In genomic region chr2:168566974-168567650, GRCh38 we compare ENCODE assay signal across 21 cellular contexts.
DNase-seq lines count a peak whose midpoint lies in the region; ATAC-seq and TF ChIP-seq lines count a peak whose summit lies in the region.
"Had no signal": no experiment of that assay in that cellular context is flagged by ENCODE, and none has a peak within 500 bp of the region (broad histone marks: within the 10 kb centered on the region; RNA-seq: fewer than 3 reads in every experiment).

No MANE protein-coding gene starts in this region.

- DNase-seq in OCI-M1 (lab: John Stamatoyannopoulos, UW), result peak; percentile 7
- no peak for DNase-seq in NCI-H2081 treated with DMSO at 0.1 percent for 48 hours (lab: John Stamatoyannopoulos, UW)
- DNase-seq in DMS153 (lab: John Stamatoyannopoulos, UW), result no peak
- DNase-seq in endothelial cell (ENCODE audit: low spot score), result no peak
- DNase-seq: activated effector memory CD4-positive, alpha-beta T cell treated with anti-CD3 and anti-CD28 coated beads, Interleukin-2, amount 50 U/mL, for 16 hours; adrenal gland; foreskin keratinocyte; mesendoderm; MG63; natural killer cell; NCI-H748 treated with DMSO at 0.1 percent for 48 hours; pancreas; PC-3; SJCRH30; T-helper 17 cell had no signal

- peak overlapping the region; percentile 17 to 46 (median 21) for H3K27ac Mint-ChIP-seq in nephron
- no peak overlapping the region for H3K27ac Mint-ChIP-seq in endothelial cell (ENCODE audit: unreplicated experiment)
- H3K27ac Mint-ChIP-seq: IgD-negative memory B cell; natural killer cell; stimulated activated memory B cell treated with anti-CD40 and anti-IgM and Interleukin-4, amounts not matched to agents 10 μg/mL and 1 μg/mL and 100 μg/mL, for 72 hours; T-helper 17 cell had no signal

- ATAC-seq in GM19023 (IDR thresholded peaks at IDR 0.05; ENCODE audit: unreplicated experiment) (peak; percentile 37), HG02588 (IDR thresholded peaks at IDR 0.05; ENCODE audit: unreplicated experiment) (peak; percentile 50)
- ATAC-seq: foreskin keratinocyte; natural killer cell; pancreas; PC-3; sciatic nerve; stimulated activated memory B cell treated with anti-CD40 and anti-IgM and Interleukin-4, amounts not matched to agents 10 μg/mL and 1 μg/mL and 100 μg/mL, for 72 hours; T-helper 17 cell had no signal

- H3K4me3 Mint-ChIP-seq in nephron, result no peak overlapping the region
- H3K4me3 Mint-ChIP-seq in endothelial cell (ENCODE audit: unreplicated experiment), result no peak overlapping the region
- H3K4me3 Mint-ChIP-seq: IgD-negative memory B cell; natural killer cell; stimulated activated memory B cell treated with anti-CD40 and anti-IgM and Interleukin-4, amounts not matched to agents 10 μg/mL and 1 μg/mL and 100 μg/mL, for 72 hours; T-helper 17 cell had no signal

- H3K9me3 Mint-ChIP-seq in nephron (no peaks in the 10 kb centered on the region), endothelial cell (ENCODE audit: unreplicated experiment) (no peaks in the 10 kb centered on the region)
- H3K9me3 Mint-ChIP-seq: IgD-negative memory B cell; natural killer cell; stimulated activated memory B cell treated with anti-CD40 and anti-IgM and Interleukin-4, amounts not matched to agents 10 μg/mL and 1 μg/mL and 100 μg/mL, for 72 hours had no signal

- H3K27me3 Mint-ChIP-seq in nephron (ENCODE audit: low read depth), result no peaks in the 10 kb centered on the region
- no peaks in the 10 kb centered on the region for H3K27me3 Mint-ChIP-seq in endothelial cell (ENCODE audit: unreplicated experiment)
- H3K27me3 Mint-ChIP-seq: IgD-negative memory B cell; stimulated activated memory B cell treated with anti-CD40 and anti-IgM and Interleukin-4, amounts not matched to agents 10 μg/mL and 1 μg/mL and 100 μg/mL, for 72 hours; T-helper 17 cell had no signal

- TF ChIP-seq CTCF in nephron (IDR thresholded peaks at IDR 0.05; ENCODE audit: unreplicated experiment in 3 of 3) (no peak), endothelial cell (IDR thresholded peaks at IDR 0.05; ENCODE audit: unreplicated experiment) (no peak)

- H3K36me3 Mint-ChIP-seq in nephron (ENCODE audit: low read depth) (peaks cover 21% of the 10 kb centered on the region), endothelial cell (ENCODE audit: low read depth, unreplicated experiment) (peaks cover 13% of the 10 kb centered on the region)
- H3K36me3 Mint-ChIP-seq: stimulated activated memory B cell treated with anti-CD40 and anti-IgM and Interleukin-4, amounts not matched to agents 10 μg/mL and 1 μg/mL and 100 μg/mL, for 72 hours had no signal

- H3K4me1 Mint-ChIP-seq in nephron (peaks cover 60% of the 10 kb centered on the region), endothelial cell (ENCODE audit: unreplicated experiment) (peaks cover 56% of the 10 kb centered on the region)
- H3K4me1 Mint-ChIP-seq: stimulated activated memory B cell treated with anti-CD40 and anti-IgM and Interleukin-4, amounts not matched to agents 10 μg/mL and 1 μg/mL and 100 μg/mL, for 72 hours had no signal
